1 cellular context compared by ENCODE assay signal in the genomic region with DNA sequence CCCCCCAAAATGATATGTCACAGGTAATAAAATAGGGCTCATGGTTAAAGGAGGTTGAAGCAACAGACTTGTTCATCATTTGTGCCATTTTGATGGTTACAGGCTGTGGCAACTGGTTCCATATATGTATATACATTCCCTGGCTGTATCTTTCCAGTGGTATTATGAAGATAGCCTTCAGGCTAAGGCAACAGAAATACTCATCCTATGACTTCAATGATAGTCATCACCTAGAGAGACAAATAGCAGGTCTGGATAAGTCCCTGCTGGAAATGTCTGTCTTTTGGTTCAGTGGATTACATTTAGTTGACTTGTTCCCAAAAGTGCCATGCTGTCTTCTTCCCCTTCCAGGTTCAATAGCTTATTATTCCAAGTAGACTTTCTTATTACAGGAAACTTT.
TF ChIP-seq lines count a peak whose summit lies in the region.

No MANE protein-coding gene starts in this region.

TF ChIP-seq in IMR-90, 13 proteins besides CTCF, POLR2A, EP300 and RAD21 (continued from another document):
- TF ChIP-seq CEBPB (IDR thresholded peaks at IDR 0.05; ENCODE audit: low read depth, low read length) = no peak
